ENCODE assay signal across 1 cellular context in genomic region chr19:49196527-49197240, GRCh38.
TF ChIP-seq lines count a peak whose summit lies in the region.

No MANE protein-coding gene starts in this region.

TF ChIP-seq in GM23338, 12 proteins besides CTCF, POLR2A, EP300 and RAD21 (continued from another document):
- TF ChIP-seq ZNF462 (CRISPR knock-in tag; IDR thresholded peaks at IDR 0.05) (no peak), EZH2phosphoT487 (IDR thresholded peaks at IDR 0.05; ENCODE audit: unreplicated experiment) (no peak), REST (IDR thresholded peaks at IDR 0.05; ENCODE audit: unreplicated experiment) (no peak), ZNF331 (CRISPR knock-in tag; IDR thresholded peaks at IDR 0.05; ENCODE audit: low read depth) (no peak), EZH2 (IDR thresholded peaks at IDR 0.05; ENCODE audit: low read depth, unreplicated experiment) (no peak), JUNB (IDR thresholded peaks at IDR 0.05; ENCODE audit: unreplicated experiment) (no peak)
